1 cellular context compared by ENCODE assay signal in genomic region chr9:136949817-136950655, GRCh38.
A peak's percentile ranks its signal among the peaks of the same experiment; 100 is the strongest.
TF ChIP-seq lines count a peak whose summit lies in the region.

No MANE protein-coding gene starts in this region.

TF ChIP-seq in H1, 55 proteins besides CTCF, POLR2A, EP300 and RAD21:
- 0 out of 2 replicates have a peak, but pooled peaks have one; percentile 21 for TF ChIP-seq GABPA (IDR thresholded peaks at IDR 0.05; ENCODE audit: borderline replicate concordance, insufficient read depth, low read length)
- TF ChIP-seq MAX (IDR thresholded peaks at IDR 0.05) = peak; percentile 76
- TF ChIP-seq NRF1 (IDR thresholded peaks at IDR 0.05; ENCODE audit: low read depth, low read length) = 0 out of 2 replicates have a peak, but pooled peaks have one; percentile 1
- peak; percentile 84 for TF ChIP-seq CHD2 (IDR thresholded peaks at IDR 0.05; ENCODE audit: low read length)
- TF ChIP-seq, protein P1, sequence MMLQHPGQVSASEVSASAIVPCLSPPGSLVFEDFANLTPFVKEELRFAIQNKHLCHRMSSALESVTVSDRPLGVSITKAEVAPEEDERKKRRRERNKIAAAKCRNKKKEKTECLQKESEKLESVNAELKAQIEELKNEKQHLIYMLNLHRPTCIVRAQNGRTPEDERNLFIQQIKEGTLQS (IDR thresholded peaks at IDR 0.05; ENCODE audit: insufficient read depth, low read depth, low read length) = peak; percentile 94
- no peak for TF ChIP-seq SUZ12 (IDR thresholded peaks at IDR 0.05; ENCODE audit: low read length)
- TF ChIP-seq TCF12 (IDR thresholded peaks at IDR 0.05; ENCODE audit: low read depth, low read length) = 0 out of 2 replicates have a peak, but pooled peaks have one; percentile 6
- peak; percentile 42 for TF ChIP-seq KDM4A (IDR thresholded peaks at IDR 0.05; ENCODE audit: low read depth, low read length, severe bottlenecking)
- TF ChIP-seq TBP (IDR thresholded peaks at IDR 0.05; ENCODE audit: low read depth, low read length) = no peak
- TF ChIP-seq SIN3A (conservative IDR thresholded peaks at IDR 0.05 in 1 of 2, IDR thresholded peaks at IDR 0.05 in 1 of 2; ENCODE audit: low read depth in 1 of 2, low read length in 2 of 2) = peak in 1 of 2 experiments; percentile 39; a peak in 2 of 4 replicates
- TF ChIP-seq USF2 (IDR thresholded peaks at IDR 0.05; ENCODE audit: low read length) = peak; percentile 98
- peak; percentile 77 for TF ChIP-seq SP1 (IDR thresholded peaks at IDR 0.05; ENCODE audit: low read depth, low read length)
- TF ChIP-seq PHF8 (conservative IDR thresholded peaks at IDR 0.05; ENCODE audit: low read depth, low read length) = peak; percentile 71; the same call in 1 of the 2 replicates
- TF ChIP-seq EGR1 (IDR thresholded peaks at IDR 0.05; ENCODE audit: borderline replicate concordance, low read depth, low read length) = no peak
